In genomic region chr11:60925685-60926267, GRCh38 we compare ENCODE assay signal across 10 cellular contexts. TPM values are rescaled to one million over a fixed set of nuclear protein-coding genes. Genes with fewer than 3 reads are reported as not detected.
DNase-seq lines count a peak whose midpoint lies in the region; ATAC-seq and TF ChIP-seq lines count a peak whose summit lies in the region.
"Had no signal": no experiment of that assay in that cellular context is flagged by ENCODE, and none has a peak within 500 bp of the region (broad histone marks: within the 10 kb centered on the region; RNA-seq: fewer than 3 reads in every experiment).

No MANE protein-coding gene starts in this region.

- H3K4me1 Mint-ChIP-seq in CD4-positive, alpha-beta memory T cell = peaks cover 5 to 23% (median 13%) of the 10 kb centered on the region in 4 donors

- no peak for TF ChIP-seq CTCF in HFF-Myc (IDR thresholded peaks at IDR 0.05; ENCODE audit: low read depth, low read length, missing control alignments)

- no peak overlapping the region for H3K27ac ChIP-seq in CD4-positive, alpha-beta memory T cell (ENCODE audit: low read depth, low read length)
- no peak overlapping the region for H3K27ac ChIP-seq in mesodermal cell (ENCODE audit: low read depth, low read length, severe bottlenecking)

- POLR2A ChIA-PET in CD4-positive, alpha-beta memory T cell (lab: Charles Lee; ENCODE audit: partially characterized antibody) = interaction anchor here (1.0 kb wide), 1 partner anchor 10 kb away, joined by 3 read pairs; no protein-coding TSS in a partner anchor

- H3K27me3 ChIP-seq in CD4-positive, alpha-beta memory T cell (ENCODE audit: insufficient read depth, low read length) = peaks cover 11% of the 10 kb centered on the region

- intact Hi-C loops in CD4-positive, alpha-beta memory T cell (cut with micrococcal nuclease) = no loop called here

- H3K9me3 Mint-ChIP-seq in CD4-positive, alpha-beta memory T cell = no peaks in the 10 kb centered on the region

- WGBS in mesodermal cell (ENCODE audit: insufficient coverage in 2 of 2), 2 experiments = 63 to 68% methylated on average over 5 to 6 of the region's 8 CpGs

- peaks cover 23% of the 10 kb centered on the region for H3K36me3 ChIP-seq in CD4-positive, alpha-beta memory T cell (ENCODE audit: insufficient read depth, low read length)
- H3K36me3 ChIP-seq in mesodermal cell (ENCODE audit: control insufficient read depth, insufficient read depth, low read length) = peaks cover 64% of the 10 kb centered on the region

- H3K4me3 ChIP-seq in CD4-positive, alpha-beta memory T cell (ENCODE audit: low read length in 2 of 2) = no peak overlapping the region
- H3K4me3 ChIP-seq in HFF-Myc (replicated peaks; ENCODE audit: low read depth, low read length) (peak overlapping the region; percentile 75), mesodermal cell (ENCODE audit: extremely low read depth, insufficient read depth, low read length, poor library complexity, severe bottlenecking) (peak overlapping the region; percentile 70)

- peaks cover 22 to 27% of the 10 kb centered on the region in 2 donors for H3K36me3 Mint-ChIP-seq in CD4-positive, alpha-beta memory T cell

- peaks cover 4 to 13% of the 10 kb centered on the region in 2 donors for H3K27me3 Mint-ChIP-seq in CD4-positive, alpha-beta memory T cell

- CTCF ChIA-PET in CD4-positive, alpha-beta memory T cell (lab: Charles Lee; ENCODE audit: partially characterized antibody) = interaction anchor here (1.6 kb wide), 1 partner anchor 10 kb away, joined by 3 read pairs; no protein-coding TSS in a partner anchor

- no peak for ATAC-seq in GM18502 (IDR thresholded peaks at IDR 0.05; ENCODE audit: poor library complexity, unreplicated experiment)
- no peak for ATAC-seq in HG02852 (IDR thresholded peaks at IDR 0.05; ENCODE audit: unreplicated experiment)
- ATAC-seq: left ventricle myocardium superior had no signal

- H3K9me3 ChIP-seq in CD4-positive, alpha-beta memory T cell (ENCODE audit: control insufficient read depth in 1 of 2, low read length in 2 of 2) = no peaks in the 10 kb centered on the region
- no peaks in the 10 kb centered on the region for H3K9me3 ChIP-seq in mesodermal cell (ENCODE audit: control insufficient read depth, low read length)

- DNase-seq in CD4-positive, alpha-beta memory T cell = no peak
- DNase-seq in HFF-Myc (ENCODE audit: extremely low read depth, low read depth) (no peak), amniotic epithelial cell (ENCODE audit: low read depth) (peak; percentile 78), HT-29 (ENCODE audit: low spot score) (no peak), NAMALWA (ENCODE audit: low spot score) (no peak)
- DNase-seq: left ventricle myocardium superior; stimulated activated naive CD4-positive, alpha-beta T cell treated with Interleukin-2 at 50 U/mL for 16 hours had no signal

- H3K27ac Mint-ChIP-seq in CD4-positive, alpha-beta memory T cell = peak overlapping the region in 1 of 7 donors; percentile 46

- peaks cover 20% of the 10 kb centered on the region for H3K4me1 ChIP-seq in CD4-positive, alpha-beta memory T cell (ENCODE audit: insufficient read depth, low read length)
- H3K4me1 ChIP-seq in mesodermal cell (ENCODE audit: control insufficient read depth, insufficient read depth, low read length, poor library complexity, severe bottlenecking) = peaks cover 10% of the 10 kb centered on the region

- H3K4me3 Mint-ChIP-seq in CD4-positive, alpha-beta memory T cell = peak overlapping the region in 6 of 8 donors; percentile 13 to 53 (median 36)

RNA-seq across cellular contexts. Expression of gene TMEM132A, which starts 1.5 kb away (rescaled TPM):
- total RNA-seq in CD4-positive, alpha-beta memory T cell = under 1 TPM; 0.78 to 0.93 TPM
- polyA plus RNA-seq in CD4-positive, alpha-beta memory T cell = not detected
- 111 TPM for polyA plus RNA-seq in mesodermal cell (2013, experiment 1 of 2)
- polyA plus RNA-seq in mesodermal cell (2013, experiment 2 of 2) = 88.8 TPM
- 35.6 and 37.5 TPM in 2 replicates for total RNA-seq in HT-29 (2014; rRNA removed; shearing (Covaris generic))

RNA-seq across cellular contexts. Expression of gene TMEM109, which starts 11.8 kb away (rescaled TPM):
- total RNA-seq in CD4-positive, alpha-beta memory T cell = 10 to 100 TPM; 66.9 to 68.0 TPM
- polyA plus RNA-seq in CD4-positive, alpha-beta memory T cell = 100 to 1,000 TPM; 195 to 333 TPM
- polyA plus RNA-seq in mesodermal cell (2013, experiment 1 of 2) = 70.8 TPM
- 57.9 TPM for polyA plus RNA-seq in mesodermal cell (2013, experiment 2 of 2)
- 96.5 and 102 TPM in 2 replicates for total RNA-seq in HT-29 (2014; rRNA removed; shearing (Covaris generic))

RNA-seq across cellular contexts. Expression of gene PRPF19, which starts 19.4 kb away (rescaled TPM):
- 10 to 100 TPM; 97.4 to 99.2 TPM for total RNA-seq in CD4-positive, alpha-beta memory T cell
- 10 to 100 TPM; 10.8 to 17.1 TPM for polyA plus RNA-seq in CD4-positive, alpha-beta memory T cell
- 81.7 TPM for polyA plus RNA-seq in mesodermal cell (2013, experiment 1 of 2)
- 73.7 TPM for polyA plus RNA-seq in mesodermal cell (2013, experiment 2 of 2)
- total RNA-seq in HT-29 (2014; rRNA removed; shearing (Covaris generic)) = 144 and 152 TPM in 2 replicates

RNA-seq across cellular contexts. Expression of gene SLC15A3, which starts 26.2 kb away (rescaled TPM):
- total RNA-seq in CD4-positive, alpha-beta memory T cell = 1 to 10 TPM; 4.6 to 5.4 TPM
- polyA plus RNA-seq in CD4-positive, alpha-beta memory T cell = under 1 TPM in 1 of 2 donors, not detected in 1; 0.29 TPM
- polyA plus RNA-seq in mesodermal cell (2013, experiment 1 of 2) = 2.0 TPM
- 1.5 TPM for polyA plus RNA-seq in mesodermal cell (2013, experiment 2 of 2)
- total RNA-seq in HT-29 (2014; rRNA removed; shearing (Covaris generic)) = 1.4 and 2.6 TPM in 2 replicates

RNA-seq across cellular contexts. Expression of gene CD6, which starts 45.7 kb away (rescaled TPM):
- 100 to 1,000 TPM; 414 to 428 TPM for total RNA-seq in CD4-positive, alpha-beta memory T cell
- 100 to 1,000 TPM; 281 to 298 TPM for polyA plus RNA-seq in CD4-positive, alpha-beta memory T cell
- polyA plus RNA-seq in mesodermal cell (2013, experiment 1 of 2) = 0.26 TPM
- 0.46 TPM for polyA plus RNA-seq in mesodermal cell (2013, experiment 2 of 2)
- 0.53 and 2.1 TPM in 2 replicates for total RNA-seq in HT-29 (2014; rRNA removed; shearing (Covaris generic))

Comparison
In these comparisons a context has a peak if more than half of its experiments do, and no peak if none do; other contexts are left out.
1. H3K4me3 ChIP-seq: peak in HFF-Myc (single experiment) and mesodermal cell (single experiment); none in CD4-positive, alpha-beta memory T cell (0 of 2).
2. RNA of gene TMEM132A, which starts 1.5 kb away (total RNA-seq): 35.6 to 37.5 TPM in HT-29; 0.78 to 0.93 TPM in CD4-positive, alpha-beta memory T cell; every median in the first group is over 10 times any median in the second.